1 cellular context compared by ENCODE assay signal in genomic region chr9:100098887-100099721, GRCh38.
TF ChIP-seq lines count a peak whose summit lies in the region.

ERP44 (minus strand) TSS chr9:100099000; CDS start chr9:100098840, 160 bp downstream.
A gene with protein sequence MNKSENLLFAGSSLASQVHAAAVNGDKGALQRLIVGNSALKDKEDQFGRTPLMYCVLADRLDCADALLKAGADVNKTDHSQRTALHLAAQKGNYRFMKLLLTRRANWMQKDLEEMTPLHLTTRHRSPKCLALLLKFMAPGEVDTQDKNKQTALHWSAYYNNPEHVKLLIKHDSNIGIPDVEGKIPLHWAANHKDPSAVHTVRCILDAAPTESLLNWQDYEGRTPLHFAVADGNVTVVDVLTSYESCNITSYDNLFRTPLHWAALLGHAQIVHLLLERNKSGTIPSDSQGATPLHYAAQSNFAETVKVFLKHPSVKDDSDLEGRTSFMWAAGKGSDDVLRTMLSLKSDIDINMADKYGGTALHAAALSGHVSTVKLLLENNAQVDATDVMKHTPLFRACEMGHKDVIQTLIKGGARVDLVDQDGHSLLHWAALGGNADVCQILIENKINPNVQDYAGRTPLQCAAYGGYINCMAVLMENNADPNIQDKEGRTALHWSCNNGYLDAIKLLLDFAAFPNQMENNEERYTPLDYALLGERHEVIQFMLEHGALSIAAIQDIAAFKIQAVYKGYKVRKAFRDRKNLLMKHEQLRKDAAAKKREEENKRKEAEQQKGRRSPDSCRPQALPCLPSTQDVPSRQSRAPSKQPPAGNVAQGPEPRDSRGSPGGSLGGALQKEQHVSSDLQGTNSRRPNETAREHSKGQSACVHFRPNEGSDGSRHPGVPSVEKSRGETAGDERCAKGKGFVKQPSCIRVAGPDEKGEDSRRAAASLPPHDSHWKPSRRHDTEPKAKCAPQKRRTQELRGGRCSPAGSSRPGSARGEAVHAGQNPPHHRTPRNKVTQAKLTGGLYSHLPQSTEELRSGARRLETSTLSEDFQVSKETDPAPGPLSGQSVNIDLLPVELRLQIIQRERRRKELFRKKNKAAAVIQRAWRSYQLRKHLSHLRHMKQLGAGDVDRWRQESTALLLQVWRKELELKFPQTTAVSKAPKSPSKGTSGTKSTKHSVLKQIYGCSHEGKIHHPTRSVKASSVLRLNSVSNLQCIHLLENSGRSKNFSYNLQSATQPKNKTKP (plus strand): TSS chr9:100099243. CDS start chr9:100104522, 5,279 bp downstream.

TF ChIP-seq in GM12878, 131 proteins besides CTCF, POLR2A, EP300 and RAD21 (continued from another document and continues in another):
- TF ChIP-seq, protein P1, sequence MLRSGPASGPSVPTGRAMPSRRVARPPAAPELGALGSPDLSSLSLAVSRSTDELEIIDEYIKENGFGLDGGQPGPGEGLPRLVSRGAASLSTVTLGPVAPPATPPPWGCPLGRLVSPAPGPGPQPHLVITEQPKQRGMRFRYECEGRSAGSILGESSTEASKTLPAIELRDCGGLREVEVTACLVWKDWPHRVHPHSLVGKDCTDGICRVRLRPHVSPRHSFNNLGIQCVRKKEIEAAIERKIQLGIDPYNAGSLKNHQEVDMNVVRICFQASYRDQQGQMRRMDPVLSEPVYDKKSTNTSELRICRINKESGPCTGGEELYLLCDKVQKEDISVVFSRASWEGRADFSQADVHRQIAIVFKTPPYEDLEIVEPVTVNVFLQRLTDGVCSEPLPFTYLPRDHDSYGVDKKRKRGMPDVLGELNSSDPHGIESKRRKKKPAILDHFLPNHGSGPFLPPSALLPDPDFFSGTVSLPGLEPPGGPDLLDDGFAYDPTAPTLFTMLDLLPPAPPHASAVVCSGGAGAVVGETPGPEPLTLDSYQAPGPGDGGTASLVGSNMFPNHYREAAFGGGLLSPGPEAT (IDR thresholded peaks at IDR 0.05; ENCODE audit: low read depth), result 0 out of 2 replicates have a peak, but pooled peaks have one; percentile 20
- TF ChIP-seq WRNIP1 (IDR thresholded peaks at IDR 0.05; ENCODE audit: borderline replicate concordance, low read depth, low read length) (no peak), IKZF1 (conservative IDR thresholded peaks at IDR 0.05) (peak; percentile 100), SMC3 (IDR thresholded peaks at IDR 0.05; ENCODE audit: borderline replicate concordance, low read length) (peak; percentile 5; the same call in 1 of the 2 replicates), E2F4 (IDR thresholded peaks at IDR 0.05; ENCODE audit: low read depth, low read length) (0 out of 2 replicates have a peak, but pooled peaks have one; percentile 35), SIX5 (IDR thresholded peaks at IDR 0.05; ENCODE audit: low read depth, low read length, severe bottlenecking) (peak; percentile 97), SREBF1 (IDR thresholded peaks at IDR 0.05; ENCODE audit: low read length) (peak; percentile 87), IRF3 (IDR thresholded peaks at IDR 0.05) (peak; percentile 7; the same call in 1 of the 2 replicates), RUNX3 (IDR thresholded peaks at IDR 0.05; ENCODE audit: low read length) (peak; percentile 33; the same call in 1 of the 2 replicates), RCOR1 (conservative IDR thresholded peaks at IDR 0.05; ENCODE audit: low read depth, low read length) (0 out of 2 replicates have a peak, but pooled peaks have one; percentile 83), EGR1 (IDR thresholded peaks at IDR 0.05; ENCODE audit: borderline replicate concordance in 1 of 2, low read depth in 2 of 2, low read length in 2 of 2) (peak; percentile 14 to 33; a peak in 2 of 3 replicates), HCFC1 (IDR thresholded peaks at IDR 0.05; ENCODE audit: low read length) (peak; percentile 99), CREB1 (IDR thresholded peaks at IDR 0.05; ENCODE audit: low read depth) (peak; percentile 85), KLF5 (IDR thresholded peaks at IDR 0.05; ENCODE audit: partially characterized antibody) (no peak), CHD4 (IDR thresholded peaks at IDR 0.05) (no peak), MTA2 (IDR thresholded peaks at IDR 0.05; ENCODE audit: low read depth) (no peak), STAT1 (conservative IDR thresholded peaks at IDR 0.05) (peak; percentile 64; the same call in 1 of the 2 replicates), POLR2AphosphoS5 (IDR thresholded peaks at IDR 0.05; ENCODE audit: low read length) (peak; percentile 95), SRF (IDR thresholded peaks at IDR 0.05; ENCODE audit: low read depth in 2 of 2, low read length in 2 of 2) (peak in 1 of 2 experiments; percentile 30; a peak in 1 of 4 replicates), YBX1 (IDR thresholded peaks at IDR 0.05) (no peak), ZNF207 (IDR thresholded peaks at IDR 0.05; ENCODE audit: borderline replicate concordance) (peak; percentile 52; the same call in 1 of the 2 replicates), BCL11A (IDR thresholded peaks at IDR 0.05; ENCODE audit: low read depth, low read length) (no peak), NR2C1 (IDR thresholded peaks at IDR 0.05) (peak; percentile 93), CHD2 (IDR thresholded peaks at IDR 0.05; ENCODE audit: borderline replicate concordance, low read depth, low read length) (peak; percentile 87), MLLT1 (IDR thresholded peaks at IDR 0.05) (peak; percentile 96), TARDBP (IDR thresholded peaks at IDR 0.05; ENCODE audit: borderline replicate concordance) (peak; percentile 94), IKZF2 (IDR thresholded peaks at IDR 0.05) (peak in 1 of 2 experiments; percentile 10; a peak in 1 of 4 replicates), ZBTB11 (CRISPR knock-in tag; IDR thresholded peaks at IDR 0.05) (peak; percentile 69), JUND (IDR thresholded peaks at IDR 0.05; ENCODE audit: low read depth, low read length) (no peak), PAX5 (IDR thresholded peaks at IDR 0.05; ENCODE audit: borderline replicate concordance, low read depth, low read length) (peak; percentile 81; the same call in 1 of the 2 replicates), GATAD2B (conservative IDR thresholded peaks at IDR 0.05; ENCODE audit: low read depth) (peak; percentile 15), ATF7 (IDR thresholded peaks at IDR 0.05; ENCODE audit: low read depth) (peak; percentile 27; the same call in 1 of the 2 replicates), MXI1 (IDR thresholded peaks at IDR 0.05; ENCODE audit: low read depth, low read length) (no peak; the same call in 1 of the 2 replicates), TAF1 (IDR thresholded peaks at IDR 0.05; ENCODE audit: borderline replicate concordance, low read depth, low read length) (peak; percentile 79), POU2F2 (IDR thresholded peaks at IDR 0.05; ENCODE audit: borderline replicate concordance, low read depth, low read length) (peak; percentile 49; the same call in 1 of the 3 replicates), SMARCA5 (IDR thresholded peaks at IDR 0.05) (peak; percentile 91), ZBTB40 (IDR thresholded peaks at IDR 0.05; ENCODE audit: borderline replicate concordance) (peak; percentile 94), MAX (IDR thresholded peaks at IDR 0.05; ENCODE audit: low read depth, low read length) (peak; percentile 61; the same call in 1 of the 2 replicates), IRF4 (IDR thresholded peaks at IDR 0.05; ENCODE audit: low read depth, low read length) (no peak)
- TF ChIP-seq, protein P2, sequence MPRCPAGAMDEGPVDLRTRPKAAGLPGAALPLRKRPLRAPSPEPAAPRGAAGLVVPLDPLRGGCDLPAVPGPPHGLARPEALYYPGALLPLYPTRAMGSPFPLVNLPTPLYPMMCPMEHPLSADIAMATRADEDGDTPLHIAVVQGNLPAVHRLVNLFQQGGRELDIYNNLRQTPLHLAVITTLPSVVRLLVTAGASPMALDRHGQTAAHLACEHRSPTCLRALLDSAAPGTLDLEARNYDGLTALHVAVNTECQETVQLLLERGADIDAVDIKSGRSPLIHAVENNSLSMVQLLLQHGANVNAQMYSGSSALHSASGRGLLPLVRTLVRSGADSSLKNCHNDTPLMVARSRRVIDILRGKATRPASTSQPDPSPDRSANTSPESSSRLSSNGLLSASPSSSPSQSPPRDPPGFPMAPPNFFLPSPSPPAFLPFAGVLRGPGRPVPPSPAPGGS (IDR thresholded peaks at IDR 0.05; ENCODE audit: borderline replicate concordance, insufficient read depth, low read depth, low read length, poor library complexity, severe bottlenecking), result no peak
- TF ChIP-seq, protein P3, sequence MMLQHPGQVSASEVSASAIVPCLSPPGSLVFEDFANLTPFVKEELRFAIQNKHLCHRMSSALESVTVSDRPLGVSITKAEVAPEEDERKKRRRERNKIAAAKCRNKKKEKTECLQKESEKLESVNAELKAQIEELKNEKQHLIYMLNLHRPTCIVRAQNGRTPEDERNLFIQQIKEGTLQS (IDR thresholded peaks at IDR 0.05; ENCODE audit: borderline replicate concordance, extremely low read depth, low read depth, low read length), result peak; percentile 60; the same call in 1 of the 2 replicates
